ENCODE assay signal across 24 cellular contexts in the genomic region with DNA sequence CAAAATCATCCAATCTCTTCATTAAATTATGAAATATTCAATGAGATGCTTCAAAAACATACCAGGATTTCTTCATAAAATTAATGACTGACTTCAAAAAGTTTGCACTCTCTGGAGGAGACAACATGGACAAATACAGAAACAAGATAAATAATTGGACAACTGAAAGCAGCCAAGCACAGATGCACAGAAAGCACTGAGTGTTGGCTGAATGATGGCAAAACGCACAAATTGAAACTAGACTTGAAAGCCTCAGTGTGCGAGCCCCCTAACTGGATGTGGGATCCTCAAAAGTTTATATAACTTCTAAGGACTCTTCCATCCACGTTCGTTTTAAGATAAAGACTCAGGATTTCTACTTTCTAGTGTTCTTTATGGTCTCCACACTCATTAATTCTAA. TPM values are rescaled to one million over a fixed set of nuclear protein-coding genes. Genes with fewer than 3 reads are reported as not detected.
"Had no signal": no experiment of that assay in that cellular context is flagged by ENCODE, and none has a peak within 500 bp of the region (broad histone marks: within the 10 kb centered on the region; RNA-seq: fewer than 3 reads in every experiment).

No MANE protein-coding gene starts in this region.

- H3K27ac ChIP-seq: left lung, parathyroid adenoma, psoas muscle, right lobe of liver, skin epidermis, tibial nerve, uterus had no signal

- H3K27me3 ChIP-seq: left lung, right lobe of liver, tibial nerve, uterus had no signal

- ATAC-seq: left colon; left lung; natural killer cell; psoas muscle; right lobe of liver; stimulated activated effector memory CD8-positive, alpha-beta T cell treated with anti-CD3 and anti-CD28 coated beads, Interleukin-12 subunit alpha, Interleukin-12 subunit beta, amount 100 ng/mL, for 72 hours had no signal

- DNase-seq: hypothalamus; immature natural killer cell; kidney; left colon; left lung; mesendoderm; naive B cell; natural killer cell; nephron progenitor cell; occipital lobe; psoas muscle; right lobe of liver; stimulated activated CD4-positive, alpha-beta T cell treated with anti-CD3 and anti-CD28 coated beads, Interleukin-4, amount 100 ng/mL, for 24 hours; stimulated activated naive CD4-positive, alpha-beta T cell; substantia nigra; uterus had no signal

- H3K4me1 ChIP-seq: left lung, parathyroid adenoma, psoas muscle, right lobe of liver, tibial nerve, uterus had no signal

- FAIRE-seq: islet of Langerhans had no signal

- H3K4me3 ChIP-seq: left lung, lung, psoas muscle, right lobe of liver, skin epidermis, tibial nerve, uterus had no signal

- H2AFZ ChIP-seq: parathyroid adenoma had no signal

- H3K9me3 ChIP-seq: left lung, psoas muscle, right lobe of liver, tibial nerve, uterus had no signal

- H3K9ac ChIP-seq: parathyroid adenoma had no signal

- H3K79me2 ChIP-seq: parathyroid adenoma had no signal

- H3K36me3 ChIP-seq: right lobe of liver, tibial nerve, uterus had no signal

RNA-seq across cellular contexts. Expression of gene RGS18, which starts 27.9 kb away (rescaled TPM):
- total RNA-seq: mesothelial cell of epicardium, osteocyte had no signal
